ENCODE assay signal across 9 cellular contexts in the genomic region with DNA sequence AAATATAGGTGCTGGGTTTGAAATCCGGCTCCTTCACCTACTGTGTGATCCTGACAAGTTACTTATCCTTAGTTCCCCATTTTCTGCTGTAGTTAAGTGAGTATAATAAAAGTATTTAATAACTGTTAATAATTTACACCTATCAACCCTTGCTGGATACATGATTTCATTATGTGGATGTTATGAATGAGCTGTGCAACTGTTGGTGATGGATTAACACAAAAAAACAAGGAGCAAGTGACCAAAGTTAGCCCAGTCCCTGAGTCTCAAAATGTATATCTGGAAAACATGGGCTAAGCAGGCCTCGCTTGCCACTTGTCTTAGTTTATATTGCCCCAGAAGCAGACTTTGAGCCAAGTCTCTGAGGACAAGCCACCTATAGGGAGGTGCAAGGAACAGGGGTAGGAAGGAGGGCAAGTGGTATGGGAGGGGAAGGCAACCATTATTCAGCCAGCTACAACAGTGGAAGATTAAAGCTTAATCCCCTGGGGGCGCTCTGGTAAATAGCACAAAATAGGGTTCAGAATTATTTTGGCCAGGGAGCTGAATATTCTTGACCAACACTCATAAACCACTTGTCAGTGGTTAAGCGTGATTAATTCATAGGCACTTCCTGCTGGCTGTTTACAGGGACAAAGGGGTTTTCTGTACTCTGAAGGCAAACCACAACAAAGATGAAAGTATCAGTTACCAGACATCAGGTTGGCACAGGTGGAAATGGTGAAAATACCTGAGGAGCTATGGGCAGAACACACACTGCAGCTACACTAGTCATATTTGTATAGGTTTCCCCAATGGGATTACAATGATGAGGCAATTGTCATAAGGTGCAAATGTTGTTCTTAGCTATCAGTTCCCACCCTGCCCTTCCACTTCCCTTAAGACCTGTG.
A peak's percentile ranks its signal among the peaks of the same experiment; 100 is the strongest.
DNase-seq lines count a peak whose midpoint lies in the region; ATAC-seq, FAIRE-seq and TF ChIP-seq lines count a peak whose summit lies in the region.
"Had no signal": no experiment of that assay in that cellular context is flagged by ENCODE, and none has a peak within 500 bp of the region (broad histone marks: within the 10 kb centered on the region; RNA-seq: fewer than 3 reads in every experiment).

No MANE protein-coding gene starts in this region.

- no peak for FAIRE-seq in D721Med (lab: Jason Lieb, UNC)

- no peaks in the 10 kb centered on the region for H3K27me3 ChIP-seq in adrenal gland

- H3K27ac ChIP-seq in adrenal gland: no peak overlapping the region

- WGBS in adrenal gland, 4 donors: 75 to 84% (median 79%) methylated on average over 4 of the region's 4 CpGs

- no peak overlapping the region for H3K4me3 ChIP-seq in adrenal gland

- no peaks in the 10 kb centered on the region for H3K36me3 ChIP-seq in adrenal gland (replicated peaks in 1 of 2)

- intact Hi-C loops in adrenal gland (cut with DNase I) (no loop called here), left cardiac atrium (cut with DNase I) (no loop called here)

- no peaks in the 10 kb centered on the region for H3K9me3 ChIP-seq in adrenal gland (replicated peaks in 1 of 3)

- no peak for TF ChIP-seq POLR2A in adrenal gland (IDR thresholded peaks at IDR 0.05)

- DNase-seq in adrenal gland (no peak), left cardiac atrium (no peak), D721Med (ENCODE audit: insufficient read length, low spot score) (no peak)
- no peak for DNase-seq in activated CD4-positive, alpha-beta T cell treated with anti-CD3 and anti-CD28 coated beads for 48 hours
- DNase-seq: T-cell had no signal

- ATAC-seq in GM18858 (IDR thresholded peaks at IDR 0.05; ENCODE audit: unreplicated experiment): peak; percentile 64
- ATAC-seq in GM21717 (IDR thresholded peaks at IDR 0.05; ENCODE audit: unreplicated experiment): peak; percentile 55
- ATAC-seq in HG03521 (IDR thresholded peaks at IDR 0.05; ENCODE audit: unreplicated experiment): peak; percentile 42
- peak; percentile 35 for ATAC-seq in esophagus mucosa
- ATAC-seq in left cardiac atrium: no peak
- ATAC-seq: T-cell had no signal

- no peaks in the 10 kb centered on the region for H3K4me1 ChIP-seq in adrenal gland (replicated peaks in 1 of 2)

- no peak for TF ChIP-seq CTCF in adrenal gland (IDR thresholded peaks at IDR 0.05)
- no peak for TF ChIP-seq CTCF in D721Med (IDR thresholded peaks at IDR 0.05; ENCODE audit: insufficient read depth, missing control alignments)

Comparison
In these comparisons a context has a peak if more than half of its experiments do, and no peak if none do; other contexts are left out.
1. ATAC-seq: peak in GM18858 (single experiment), GM21717 (single experiment), HG03521 (single experiment) and esophagus mucosa (single experiment); none in left cardiac atrium (0 of 2).